In genomic region chr14:61474671-61475070, GRCh38 we compare ENCODE assay signal across 1 cellular context.
TF ChIP-seq lines count a peak whose summit lies in the region.

No MANE protein-coding gene starts in this region.

TF ChIP-seq in endothelial cell of umbilical vein, 7 proteins besides CTCF, POLR2A, EP300 and RAD21 (continued from another document):
- TF ChIP-seq FOS (IDR thresholded peaks at IDR 0.05; ENCODE audit: borderline replicate concordance, insufficient read depth, low read length): no peak
- TF ChIP-seq GATA2 (IDR thresholded peaks at IDR 0.05; ENCODE audit: insufficient read depth, insufficient read length, low read depth, low read length): no peak
- TF ChIP-seq EZH2 (IDR thresholded peaks at IDR 0.05; ENCODE audit: borderline replicate concordance, low read depth, low read length, severe bottlenecking): no peak
- TF ChIP-seq POLR2AphosphoS5 (IDR thresholded peaks at IDR 0.05; ENCODE audit: insufficient read depth, low read depth, low read length): no peak
TF ChIP-seq in endothelial cell of umbilical vein: peak in this region for 0.
